Comparison of ENCODE assay signal across 8 cellular contexts in genomic region chr17:74961657-74962360, GRCh38. TPM values are rescaled to one million over a fixed set of nuclear protein-coding genes. Genes with fewer than 3 reads are reported as not detected.
DNase-seq lines count a peak whose midpoint lies in the region; ATAC-seq and TF ChIP-seq lines count a peak whose summit lies in the region.

No MANE protein-coding gene starts in this region.

- H3K27ac Mint-ChIP-seq in HFFc6, result no peak overlapping the region

- intact Hi-C loops in lower leg skin (cut with DNase I; ENCODE audit: low total_unique reads), result loop anchor here (10.0 kb wide), 1 partner anchor 233 kb away; no protein-coding TSS in a partner anchor

- H3K27me3 Mint-ChIP-seq in HFFc6 (ENCODE audit: insufficient read depth), result peaks cover 3% of the 10 kb centered on the region

- WGBS in lower leg skin, 2 donors, result 20 to 47% methylated on average over 11 to 23 of the region's 23 CpGs

- no peak for DNase-seq in BJ (ENCODE audit: low read depth)
- DNase-seq in HFFc6, result peak; percentile 72
- DNase-seq in NCI-H69 (lab: John Stamatoyannopoulos, UW), result peak; percentile 90
- DNase-seq in activated CD4-positive, alpha-beta T cell treated with anti-CD3 and anti-CD28 coated beads, Interleukin-2, amount 50 U/mL, for 24 hours (ENCODE audit: low read depth in 1 of 2, low spot score in 1 of 2), result peak; percentile 76 to 83
- DNase-seq in coronary artery (ENCODE audit: low spot score), result peak; percentile 89
- DNase-seq in lower leg skin (ENCODE audit: low spot score in 2 of 2), result peak; percentile 86 to 98
- peak; percentile 78 to 84 (median 84) for DNase-seq in stimulated activated CD4-positive, alpha-beta T cell treated with anti-CD3 and anti-CD28 coated beads, TNF-alpha, amount 100 ng/mL, for 24 hours (ENCODE audit: low read depth in 3 of 3)

- H3K27ac ChIP-seq in coronary artery, result no peak overlapping the region

- CTCF ChIA-PET in BJ (lab: Yijun Ruan, JAX), result interaction anchor here (0.6 to 5.2 kb wide), 59 partner anchors 10 to 553 kb away, joined by 3 to 52 read pairs (median 4); partner anchors contain the start of genes ATP5PD, CDR2L, HID1 and KCTD2

- H3K36me3 Mint-ChIP-seq in HFFc6 (ENCODE audit: low read depth), result no peaks in the 10 kb centered on the region

- H3K4me3 Mint-ChIP-seq in HFFc6, result no peak overlapping the region

- peak; percentile 70 for TF ChIP-seq CTCF in BJ (IDR thresholded peaks at IDR 0.05; ENCODE audit: insufficient read depth, low read depth, low read length)
- peak; percentile 96 for TF ChIP-seq CTCF in HFFc6 (IDR thresholded peaks at IDR 0.05)
- TF ChIP-seq CTCF in coronary artery (IDR thresholded peaks at IDR 0.05), result peak; percentile 72
- peak in 1 of 3 donors; percentile 79 for TF ChIP-seq CTCF in lower leg skin (IDR thresholded peaks at IDR 0.05)

- peaks cover 15% of the 10 kb centered on the region for H3K4me1 Mint-ChIP-seq in HFFc6 (ENCODE audit: low read depth)

- H3K36me3 ChIP-seq in BJ (ENCODE audit: control insufficient read depth, insufficient read depth, low read length), result no peaks in the 10 kb centered on the region

- no peak for ATAC-seq in GM18517 (IDR thresholded peaks at IDR 0.05; ENCODE audit: unreplicated experiment)

- H3K9me3 Mint-ChIP-seq in HFFc6, result no peaks in the 10 kb centered on the region

- POLR2A ChIA-PET in BJ (lab: Charles Lee), result no interaction called here

- H3K4me3 ChIP-seq in BJ (ENCODE audit: low read depth, low read length) (no peak overlapping the region), coronary artery (no peak overlapping the region), lower leg skin (ENCODE audit: low read depth, poor library complexity, severe bottlenecking) (no peak overlapping the region)

- H3K27me3 ChIP-seq in BJ (ENCODE audit: control insufficient read depth, insufficient read depth, low read length), result peaks cover 1% of the 10 kb centered on the region; the same call in 1 of the 2 replicates

- TF ChIP-seq POLR2A in lower leg skin (IDR thresholded peaks at IDR 0.05), result no peak

RNA-seq across cellular contexts. Expression of gene HID1, which starts 10.8 kb away (rescaled TPM):
- 1.7 and 1.8 TPM in 2 replicates for polyA plus RNA-seq in BJ (2011; rRNA removed)
- 2.2 and 2.9 TPM in 2 replicates for polyA minus RNA-seq in BJ (2011; rRNA and poly(A)+ RNA removed)
- under 1 TPM; 0.40 to 0.96 (median 0.56) TPM for total RNA-seq in HFFc6 (2021; fragmentation: NEBNext Ultra II Directional; extraction: Animal tissue kit (Norgen Biotek cat#: 25700))
- 10 to 100 TPM in 1 of 4 donors, 1 to 10 TPM in 3; 2.9 to 11.6 (median 6.2) TPM for total RNA-seq in lower leg skin

RNA-seq across cellular contexts. Expression of gene CDR2L, which starts 25.6 kb away (rescaled TPM):
- polyA plus RNA-seq in BJ (2011; rRNA removed), result 12.5 and 19.6 TPM in 2 replicates
- 10.6 and 13.5 TPM in 2 replicates for polyA minus RNA-seq in BJ (2011; rRNA and poly(A)+ RNA removed)
- total RNA-seq in HFFc6 (2021; fragmentation: NEBNext Ultra II Directional; extraction: Animal tissue kit (Norgen Biotek cat#: 25700)), result 10 to 100 TPM; 27.5 to 35.8 (median 30.4) TPM
- total RNA-seq in lower leg skin, result 1 to 10 TPM; 4.5 to 9.8 (median 5.3) TPM

RNA-seq across cellular contexts. Expression of gene OTOP3, which starts 26.1 kb away (rescaled TPM):
- not detected in 2 replicates for polyA plus RNA-seq in BJ (2011; rRNA removed)
- polyA minus RNA-seq in BJ (2011; rRNA and poly(A)+ RNA removed), result not detected in 2 replicates
- total RNA-seq in HFFc6 (2021; fragmentation: NEBNext Ultra II Directional; extraction: Animal tissue kit (Norgen Biotek cat#: 25700)), result not detected
- 1 to 10 TPM in 2 of 4 donors, under 1 TPM in 1, not detected in 1; 0.64 to 2.3 (median 1.1) TPM for total RNA-seq in lower leg skin

RNA-seq across cellular contexts. Expression of gene OTOP2, which starts 37.7 kb away (rescaled TPM):
- not detected in 2 replicates for polyA plus RNA-seq in BJ (2011; rRNA removed)
- polyA minus RNA-seq in BJ (2011; rRNA and poly(A)+ RNA removed), result not detected in 2 replicates
- total RNA-seq in HFFc6 (2021; fragmentation: NEBNext Ultra II Directional; extraction: Animal tissue kit (Norgen Biotek cat#: 25700)), result not detected
- not detected for total RNA-seq in lower leg skin

RNA-seq across cellular contexts. Expression of gene USH1G, which starts 38.8 kb away (rescaled TPM):
- polyA plus RNA-seq in BJ (2011; rRNA removed), result not detected in 2 replicates
- 0.15 TPM in 1 of 2 replicates, not detected in the other for polyA minus RNA-seq in BJ (2011; rRNA and poly(A)+ RNA removed)
- total RNA-seq in HFFc6 (2021; fragmentation: NEBNext Ultra II Directional; extraction: Animal tissue kit (Norgen Biotek cat#: 25700)), result not detected
- total RNA-seq in lower leg skin, result 1 to 10 TPM in 3 of 4 donors, under 1 TPM in 1; 0.67 to 2.6 (median 2.1) TPM
